Comparison of ENCODE assay signal across 39 cellular contexts in the genomic region with DNA sequence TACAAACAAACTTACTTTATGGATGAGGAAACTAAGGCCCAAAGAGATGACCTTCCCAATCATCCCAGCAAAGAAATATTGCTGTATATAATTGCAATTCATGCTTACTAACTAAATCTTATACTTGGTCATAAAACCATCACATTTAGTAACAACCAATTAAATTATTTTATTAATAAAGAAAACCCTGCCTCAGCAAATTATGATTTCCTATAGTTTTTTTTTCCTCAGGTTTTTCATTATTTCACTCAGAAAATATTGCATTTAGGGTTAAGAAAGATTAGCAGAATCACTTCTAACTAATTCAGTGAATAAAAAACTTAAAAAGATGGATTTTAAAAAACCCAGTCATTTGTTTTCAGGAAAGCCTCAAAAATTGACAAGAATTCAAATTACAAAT.
"Had no signal": no experiment of that assay in that cellular context is flagged by ENCODE, and none has a peak within 500 bp of the region (broad histone marks: within the 10 kb centered on the region; RNA-seq: fewer than 3 reads in every experiment).

No MANE protein-coding gene starts in this region.

- H3K4me3 ChIP-seq: adrenal gland, ascending aorta, body of pancreas, breast epithelium, cardiac muscle cell had no signal

- DNase-seq: activated effector memory CD4-positive, alpha-beta T cell treated with anti-CD3 and anti-CD28 coated beads, Interleukin-2, amount 50 U/mL, for 16 hours; activated effector memory CD4-positive, alpha-beta T cell treated with Interleukin-2 at 50 U/mL for 16 hours; activated gamma-delta T cell; activated gamma-delta T cell treated with Interleukin-2 at 50 U/mL for 16 hours; activated naive CD4-positive, alpha-beta T cell; activated naive CD4-positive, alpha-beta T cell treated with anti-CD3 and anti-CD28 coated beads for 36 hours; activated naive CD4-positive, alpha-beta T cell treated with anti-CD3 and anti-CD28 coated beads, Interleukin-2, amount 10 ng/mL, durations not matched to agents 7 days and 5 days; activated naive CD4-positive, alpha-beta T cell treated with anti-CD3 and anti-CD28 coated beads, Interleukin-2, amount 50 U/mL, for 16 hours; activated naive CD4-positive, alpha-beta T cell treated with Interleukin-2 at 50 U/mL for 16 hours; activated naive CD8-positive, alpha-beta T cell treated with anti-CD3 and anti-CD28 coated beads for 36 hours; activated naive CD8-positive, alpha-beta T cell treated with anti-CD3 and anti-CD28 coated beads, Interleukin-2, amount 10 ng/mL, durations not matched to agents 7 days and 5 days; activated naive CD8-positive, alpha-beta T cell treated with anti-CD3 and anti-CD28 coated beads, Interleukin-2, amount 50 U/mL, for 24 hours; activated T-cell treated with anti-CD3 and anti-CD28 coated beads, Interleukin-2, amount 50 U/mL, for 1 hour; activated T-cell treated with anti-CD3 and anti-CD28 coated beads, Interleukin-2, amount 50 U/mL, for 24 hours; activated T-cell treated with anti-CD3 and anti-CD28 coated beads, Interleukin-2, amount 50 U/mL, for 4 hours; activated T-cell treated with anti-CD3 and anti-CD28 coated beads, Interleukin-2, amount 50 U/mL, for 48 hours; activated T-cell treated with anti-CD3 and anti-CD28 coated beads, Interleukin-2, amount 50 U/mL, for 72 hours; adrenal gland; amniotic stem cell; amygdala; anterior cingulate cortex; aorta; body of pancreas; brain microvascular endothelial cell; caudate nucleus; central memory CD4-positive, alpha-beta T cell; cerebellar nuclear complex had no signal

- ATAC-seq: activated naive CD4-positive, alpha-beta T cell treated with anti-CD3 and anti-CD28 coated beads, Interleukin-2, amount 50 U/mL, for 72 hours; activated naive CD8-positive, alpha-beta T cell treated with anti-CD3 and anti-CD28 coated beads, Interleukin-2, amount 50 U/mL, for 24 hours; activated T-cell treated with anti-CD3 and anti-CD28 coated beads, Interleukin-2, amount 50 U/mL, for 4 hours; activated T-cell treated with anti-CD3 and anti-CD28 coated beads, Interleukin-2, amount 50 U/mL, for 72 hours; activated T-helper 17 cell treated with anti-CD3 and anti-CD28 coated beads, Interleukin-2, amount 50 U/mL, for 72 hours; body of pancreas had no signal

- H3K4me3 Mint-ChIP-seq: activated naive CD4-positive, alpha-beta T cell treated with anti-CD3 and anti-CD28 coated beads for 36 hours; activated naive CD4-positive, alpha-beta T cell treated with anti-CD3 and anti-CD28 coated beads, Interleukin-2, amount 10 ng/mL, durations not matched to agents 7 days and 5 days; activated naive CD4-positive, alpha-beta T cell treated with anti-CD3 and anti-CD28 coated beads, Interleukin-2, amount 50 U/mL, for 24 hours; activated naive CD8-positive, alpha-beta T cell; activated naive CD8-positive, alpha-beta T cell treated with anti-CD3 and anti-CD28 coated beads for 36 hours; activated naive CD8-positive, alpha-beta T cell treated with anti-CD3 and anti-CD28 coated beads, Interleukin-2, amount 10 ng/mL, durations not matched to agents 7 days and 5 days; activated naive CD8-positive, alpha-beta T cell treated with anti-CD3 and anti-CD28 coated beads, Interleukin-2, amount 50 U/mL, for 24 hours; activated T-cell treated with anti-CD3 and anti-CD28 coated beads, Interleukin-2, amount 50 U/mL, for 24 hours; activated T-cell treated with anti-CD3 and anti-CD28 coated beads, Interleukin-2, amount 50 U/mL, for 4 hours; activated T-cell treated with anti-CD3 and anti-CD28 coated beads, Interleukin-2, amount 50 U/mL, for 72 hours; activated T-helper 1 cell treated with anti-CD3 and anti-CD28 coated beads, Interleukin-12 subunit alpha, Interleukin-12 subunit beta, Interleukin-2, Interleukin-4 antibody, amounts not matched to agents 30 ng/mL and 10 ng/mL and 1 ng/mL, durations not matched to agents 14 hours and 24 hours and 36 hours; activated T-helper 17 cell treated with anti-CD3 and anti-CD28 coated beads, Interleukin-2, amount 50 U/mL, for 72 hours; brain; central memory CD8-positive, alpha-beta T cell had no signal

- H3K36me3 Mint-ChIP-seq: activated naive CD4-positive, alpha-beta T cell treated with anti-CD3 and anti-CD28 coated beads, Interleukin-2, amount 10 ng/mL, durations not matched to agents 7 days and 5 days; activated naive CD4-positive, alpha-beta T cell treated with anti-CD3 and anti-CD28 coated beads, Interleukin-2, amount 50 U/mL, for 24 hours; activated naive CD4-positive, alpha-beta T cell treated with anti-CD3 and anti-CD28 coated beads, Interleukin-2, amount 50 U/mL, for 72 hours; activated naive CD8-positive, alpha-beta T cell treated with anti-CD3 and anti-CD28 coated beads for 36 hours; activated naive CD8-positive, alpha-beta T cell treated with anti-CD3 and anti-CD28 coated beads, Interleukin-2, amount 10 ng/mL, durations not matched to agents 7 days and 5 days; brain had no signal

- FAIRE-seq: bronchial epithelial cell had no signal

- H3K27ac ChIP-seq: adrenal gland, ascending aorta, brain microvascular endothelial cell, breast epithelium, cardiac muscle cell had no signal

- H3K4me1 Mint-ChIP-seq: activated naive CD8-positive, alpha-beta T cell treated with anti-CD3 and anti-CD28 coated beads for 36 hours; activated naive CD8-positive, alpha-beta T cell treated with anti-CD3 and anti-CD28 coated beads, Interleukin-2, amount 50 U/mL, for 24 hours; activated T-helper 17 cell treated with anti-CD3 and anti-CD28 coated beads, Interleukin-2, amount 50 U/mL, for 72 hours; central memory CD8-positive, alpha-beta T cell had no signal

- H3K9me3 ChIP-seq: adrenal gland, ascending aorta, body of pancreas, breast epithelium had no signal

- H3K9me3 Mint-ChIP-seq: activated naive CD4-positive, alpha-beta T cell treated with anti-CD3 and anti-CD28 coated beads for 36 hours; activated naive CD4-positive, alpha-beta T cell treated with anti-CD3 and anti-CD28 coated beads, Interleukin-2, amount 10 ng/mL, durations not matched to agents 7 days and 5 days; activated naive CD4-positive, alpha-beta T cell treated with anti-CD3 and anti-CD28 coated beads, Interleukin-2, amount 50 U/mL, for 24 hours; activated naive CD8-positive, alpha-beta T cell treated with anti-CD3 and anti-CD28 coated beads for 36 hours; activated naive CD8-positive, alpha-beta T cell treated with anti-CD3 and anti-CD28 coated beads, Interleukin-2, amount 10 ng/mL, durations not matched to agents 7 days and 5 days; activated naive CD8-positive, alpha-beta T cell treated with anti-CD3 and anti-CD28 coated beads, Interleukin-2, amount 50 U/mL, for 24 hours; activated T-cell treated with anti-CD3 and anti-CD28 coated beads, Interleukin-2, amount 50 U/mL, for 24 hours; activated T-cell treated with anti-CD3 and anti-CD28 coated beads, Interleukin-2, amount 50 U/mL, for 4 hours; activated T-cell treated with anti-CD3 and anti-CD28 coated beads, Interleukin-2, amount 50 U/mL, for 72 hours; activated T-helper 1 cell treated with anti-CD3 and anti-CD28 coated beads, Interleukin-12 subunit alpha, Interleukin-12 subunit beta, Interleukin-2, Interleukin-4 antibody, amounts not matched to agents 30 ng/mL and 10 ng/mL and 1 ng/mL, durations not matched to agents 14 hours and 24 hours and 36 hours; activated T-helper 17 cell treated with anti-CD3 and anti-CD28 coated beads, Interleukin-2, amount 50 U/mL, for 72 hours; activated T-helper 2 cell treated with anti-CD3 and anti-CD28 coated beads, Interferon-gamma antibody, Interleukin-2, Interleukin-4, amounts not matched to agents 10 μg/mL and 5 μg/mL and 100 μg/mL, durations not matched to agents 14 hours and 24 hours and 36 hours; brain; central memory CD8-positive, alpha-beta T cell had no signal

- H3K27me3 ChIP-seq: adrenal gland, ascending aorta, body of pancreas, brain microvascular endothelial cell, breast epithelium, cardiac muscle cell had no signal

- H3K4me1 ChIP-seq: ascending aorta, breast epithelium had no signal

- H3K27ac Mint-ChIP-seq: activated naive CD4-positive, alpha-beta T cell treated with anti-CD3 and anti-CD28 coated beads for 36 hours; activated naive CD4-positive, alpha-beta T cell treated with anti-CD3 and anti-CD28 coated beads, Interleukin-2, amount 10 ng/mL, durations not matched to agents 7 days and 5 days; activated naive CD4-positive, alpha-beta T cell treated with anti-CD3 and anti-CD28 coated beads, Interleukin-2, amount 50 U/mL, for 24 hours; activated naive CD4-positive, alpha-beta T cell treated with anti-CD3 and anti-CD28 coated beads, Interleukin-2, amount 50 U/mL, for 72 hours; activated naive CD8-positive, alpha-beta T cell; activated naive CD8-positive, alpha-beta T cell treated with anti-CD3 and anti-CD28 coated beads for 36 hours; activated naive CD8-positive, alpha-beta T cell treated with anti-CD3 and anti-CD28 coated beads, Interleukin-2, amount 10 ng/mL, durations not matched to agents 7 days and 5 days; activated naive CD8-positive, alpha-beta T cell treated with anti-CD3 and anti-CD28 coated beads, Interleukin-2, amount 50 U/mL, for 24 hours; activated T-cell treated with anti-CD3 and anti-CD28 coated beads, Interleukin-2, amount 50 U/mL, for 24 hours; activated T-cell treated with anti-CD3 and anti-CD28 coated beads, Interleukin-2, amount 50 U/mL, for 72 hours; activated T-helper 1 cell treated with anti-CD3 and anti-CD28 coated beads, Interleukin-12 subunit alpha, Interleukin-12 subunit beta, Interleukin-2, Interleukin-4 antibody, amounts not matched to agents 30 ng/mL and 10 ng/mL and 1 ng/mL, durations not matched to agents 14 hours and 24 hours and 36 hours; activated T-helper 17 cell treated with anti-CD3 and anti-CD28 coated beads, Interleukin-2, amount 50 U/mL, for 72 hours; activated T-helper 2 cell treated with anti-CD3 and anti-CD28 coated beads, Interferon-gamma antibody, Interleukin-2, Interleukin-4, amounts not matched to agents 10 μg/mL and 5 μg/mL and 100 μg/mL, durations not matched to agents 14 hours and 24 hours and 36 hours; brain had no signal

- H3K27me3 Mint-ChIP-seq: activated naive CD4-positive, alpha-beta T cell treated with anti-CD3 and anti-CD28 coated beads, Interleukin-2, amount 50 U/mL, for 24 hours; activated naive CD8-positive, alpha-beta T cell; activated naive CD8-positive, alpha-beta T cell treated with anti-CD3 and anti-CD28 coated beads, Interleukin-2, amount 50 U/mL, for 24 hours; activated T-cell treated with anti-CD3 and anti-CD28 coated beads, Interleukin-2, amount 50 U/mL, for 24 hours; activated T-helper 17 cell treated with anti-CD3 and anti-CD28 coated beads, Interleukin-2, amount 50 U/mL, for 72 hours had no signal

- H3K36me3 ChIP-seq: adrenal gland, ascending aorta, brain microvascular endothelial cell, breast epithelium, cardiac muscle cell had no signal
